Comparison of ENCODE assay signal across 13 cellular contexts in the genomic region with DNA sequence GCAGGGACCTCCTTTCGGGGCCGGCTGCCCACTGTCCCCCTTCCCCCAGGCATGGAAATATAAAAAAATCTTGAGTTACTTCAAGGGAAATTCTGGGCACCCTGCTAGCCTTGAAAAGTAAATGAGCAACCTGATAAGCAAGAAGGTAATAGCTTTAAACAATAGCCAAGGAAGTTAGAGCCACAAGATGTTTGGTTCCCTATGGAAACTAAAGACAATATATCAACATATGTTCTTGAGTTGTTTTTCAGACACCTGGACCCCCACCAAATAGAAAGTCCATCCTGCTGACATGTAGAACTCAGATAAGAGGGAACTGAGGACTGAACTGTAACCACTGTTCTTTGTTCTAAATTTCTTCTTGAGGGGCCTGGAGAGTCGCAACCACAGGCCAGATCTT. TPM values are rescaled to one million over a fixed set of nuclear protein-coding genes. Genes with fewer than 3 reads are reported as not detected.
DNase-seq lines count a peak whose midpoint lies in the region; ATAC-seq and TF ChIP-seq lines count a peak whose summit lies in the region.
"Had no signal": no experiment of that assay in that cellular context is flagged by ENCODE, and none has a peak within 500 bp of the region (broad histone marks: within the 10 kb centered on the region; RNA-seq: fewer than 3 reads in every experiment).

No MANE protein-coding gene starts in this region.

- H3K9ac ChIP-seq in endodermal cell (ENCODE audit: extremely low read depth, low read length, poor library complexity, severe bottlenecking) (peak overlapping the region; percentile 67), mesendoderm (ENCODE audit: low read length) (no peak overlapping the region)
- H3K9ac ChIP-seq: BLaER1 treated with 17β-estradiol and CSF1 and Interleukin-3, amounts not matched to agents 10 nM and 100 nM had no signal

- H3K27ac ChIP-seq in cardiac muscle cell (peak overlapping the region; percentile 39), endodermal cell (ENCODE audit: low read depth, low read length) (no peak overlapping the region), mesendoderm (ENCODE audit: low read depth, low read length) (peak overlapping the region; percentile 75), caudate nucleus (ENCODE audit: low read depth, low read length) (no peak overlapping the region)
- H3K27ac ChIP-seq: BLaER1 treated with 17β-estradiol and CSF1 and Interleukin-3, amounts not matched to agents 10 nM and 100 nM had no signal

- H3K18ac ChIP-seq in mesendoderm (ENCODE audit: low read length), result peak overlapping the region; percentile 18

- H3K27me3 Mint-ChIP-seq in endodermal cell (ENCODE audit: insufficient read depth), result no peaks in the 10 kb centered on the region

- peaks cover 12% of the 10 kb centered on the region for H3K4me1 Mint-ChIP-seq in endodermal cell
- H3K4me1 Mint-ChIP-seq: CD4-positive, CD25-positive, alpha-beta regulatory T cell had no signal

- H3K9me3 Mint-ChIP-seq in endodermal cell, result peaks cover 28% of the 10 kb centered on the region

- no peak overlapping the region for H2BK5ac ChIP-seq in mesendoderm (ENCODE audit: low read length)

- 76% methylated on average over 3 of the region's 3 CpGs; no CpG with 5 or more reads in 1 of the 2 experiments for WGBS in endodermal cell (ENCODE audit: insufficient coverage in 1 of 2, insufficient read length in 1 of 2), 2 experiments
- WGBS in mesendoderm (ENCODE audit: extremely low coverage, insufficient coverage, low lambda C conversion rate), result no CpG with 5 or more reads among the region's 3 CpGs

- H3K4me3 Mint-ChIP-seq in endodermal cell, result no peak overlapping the region
- H3K4me3 Mint-ChIP-seq: CD4-positive, CD25-positive, alpha-beta regulatory T cell had no signal

- ATAC-seq in HG02840 (IDR thresholded peaks at IDR 0.05; ENCODE audit: low FRiP score, unreplicated experiment), result no peak

- H3K9me3 ChIP-seq in cardiac muscle cell (ENCODE audit: low read depth) (no peaks in the 10 kb centered on the region), endodermal cell (ENCODE audit: control insufficient read depth, low read length) (peaks cover 44% of the 10 kb centered on the region)
- H3K9me3 ChIP-seq: BLaER1 treated with 17β-estradiol and CSF1 and Interleukin-3, amounts not matched to agents 10 nM and 100 nM; HAP-1 had no signal

- H3K36me3 ChIP-seq in cardiac muscle cell (no peaks in the 10 kb centered on the region), endodermal cell (ENCODE audit: control insufficient read depth, insufficient read depth, low read length) (no peaks in the 10 kb centered on the region), mesendoderm (ENCODE audit: control insufficient read depth, insufficient read depth, low read length) (no peaks in the 10 kb centered on the region)
- H3K36me3 ChIP-seq: BLaER1 treated with 17β-estradiol and CSF1 and Interleukin-3, amounts not matched to agents 10 nM and 100 nM; HAP-1 had no signal

- intact Hi-C loops in cardiac septum (cut with DNase I), result no loop called here

- H2BK120ac ChIP-seq in mesendoderm (ENCODE audit: low read depth, low read length), result peak overlapping the region; percentile 90

- H3K4ac ChIP-seq in mesendoderm (ENCODE audit: low read depth, low read length), result no peak overlapping the region

- H3K4me3 ChIP-seq in cardiac muscle cell, result no peak overlapping the region
- no peak overlapping the region for H3K4me3 ChIP-seq in endodermal cell (ENCODE audit: low read length)
- no peak overlapping the region for H3K4me3 ChIP-seq in mesendoderm (ENCODE audit: low read length)
- H3K4me3 ChIP-seq: BLaER1 treated with 17β-estradiol and CSF1 and Interleukin-3, amounts not matched to agents 10 nM and 100 nM; HAP-1 had no signal

- H3K79me1 ChIP-seq in mesendoderm (ENCODE audit: low read length), result no peaks in the 10 kb centered on the region

- no peak overlapping the region for H2BK15ac ChIP-seq in mesendoderm (replicated peaks; ENCODE audit: low read depth)

- peak overlapping the region; percentile 44 for H3K56ac ChIP-seq in mesendoderm (ENCODE audit: low read length)

- no peak overlapping the region for H2AK5ac ChIP-seq in mesendoderm (ENCODE audit: low read length)

- H3K27ac Mint-ChIP-seq in endodermal cell, result peak overlapping the region; percentile 88
- H3K27ac Mint-ChIP-seq: CD4-positive, CD25-positive, alpha-beta regulatory T cell had no signal

- no peak for DNase-seq in cardiac muscle cell (ENCODE audit: low read depth in 1 of 2, low spot score in 1 of 2)
- DNase-seq in cardiac septum (ENCODE audit: low spot score), result no peak
- DNase-seq in endodermal cell, result no peak
- peak; percentile 88 for DNase-seq in mesendoderm
- DNase-seq in caudate nucleus (lab: John Stamatoyannopoulos, UW), result no peak
- no peak for DNase-seq in COR-L47 (lab: John Stamatoyannopoulos, UW)
- DNase-seq: ACHN; Calu3; CD4-positive, CD25-positive, alpha-beta regulatory T cell; DMS 273 treated with DMSO at 0.1 percent for 48 hours had no signal

- H3K4me2 ChIP-seq in mesendoderm (ENCODE audit: low read length), result no peak overlapping the region
- H3K4me2 ChIP-seq: BLaER1 treated with 17β-estradiol and CSF1 and Interleukin-3, amounts not matched to agents 10 nM and 100 nM had no signal

- no peak overlapping the region for H4K8ac ChIP-seq in mesendoderm (ENCODE audit: low read depth, low read length)

- H3K23ac ChIP-seq in mesendoderm (ENCODE audit: low read length), result no peak overlapping the region

- no peaks in the 10 kb centered on the region for H3K79me2 ChIP-seq in mesendoderm (ENCODE audit: control insufficient read depth, insufficient read depth, low read length)

- H3K36me3 Mint-ChIP-seq in endodermal cell (ENCODE audit: low read depth), result no peaks in the 10 kb centered on the region
- H3K36me3 Mint-ChIP-seq: CD4-positive, CD25-positive, alpha-beta regulatory T cell had no signal

- TF ChIP-seq CTCF in cardiac muscle cell (IDR thresholded peaks at IDR 0.05; ENCODE audit: low read depth, low read length) (no peak), endodermal cell (conservative IDR thresholded peaks at IDR 0.05) (no peak)

- H3K4me1 ChIP-seq in cardiac muscle cell (ENCODE audit: low read depth), result no peaks in the 10 kb centered on the region
- H3K4me1 ChIP-seq in endodermal cell (ENCODE audit: control insufficient read depth, insufficient read depth, low read length), result peaks cover 7% of the 10 kb centered on the region
- H3K4me1 ChIP-seq in mesendoderm (ENCODE audit: control insufficient read depth, low read depth, low read length), result no peaks in the 10 kb centered on the region
- H3K4me1 ChIP-seq: BLaER1 treated with 17β-estradiol and CSF1 and Interleukin-3, amounts not matched to agents 10 nM and 100 nM; HAP-1 had no signal

- H3K27me3 ChIP-seq in cardiac muscle cell (no peaks in the 10 kb centered on the region), endodermal cell (ENCODE audit: control insufficient read depth, insufficient read depth, low read length, poor library complexity, severe bottlenecking) (no peaks in the 10 kb centered on the region), mesendoderm (ENCODE audit: insufficient read depth, low read length, poor library complexity) (no peaks in the 10 kb centered on the region)
- H3K27me3 ChIP-seq: BLaER1 treated with 17β-estradiol and CSF1 and Interleukin-3, amounts not matched to agents 10 nM and 100 nM had no signal

- no peak overlapping the region for H4K5ac ChIP-seq in mesendoderm (ENCODE audit: low read length)

RNA-seq across cellular contexts. Expression of a gene that starts 19.3 kb away (rescaled TPM):
- total RNA-seq in cardiac muscle cell (7.7 and 12.1 TPM in 2 replicates), cardiac septum (9.8 TPM), endodermal cell (10 to 100 TPM; 41.2 to 47.0 TPM)
- polyA plus RNA-seq in cardiac muscle cell, result 7.8 and 11.0 TPM in 2 replicates
- 28.2 TPM for polyA plus RNA-seq in endodermal cell (2013, experiment 1 of 2)
- 29.4 TPM for polyA plus RNA-seq in endodermal cell (2013, experiment 2 of 2)
- polyA plus RNA-seq in mesendoderm (2013, experiment 1 of 2), result 8.8 TPM
- 9.9 TPM for polyA plus RNA-seq in mesendoderm (2013, experiment 2 of 2)

Comparison
In these comparisons a context has a peak if more than half of its experiments do, and no peak if none do; other contexts are left out.
1. H3K27ac ChIP-seq: peak in cardiac muscle cell (single experiment) and mesendoderm (single experiment); none in endodermal cell (single experiment) and caudate nucleus (single experiment).